Comparison of ENCODE assay signal across 8 cellular contexts in the genomic region with DNA sequence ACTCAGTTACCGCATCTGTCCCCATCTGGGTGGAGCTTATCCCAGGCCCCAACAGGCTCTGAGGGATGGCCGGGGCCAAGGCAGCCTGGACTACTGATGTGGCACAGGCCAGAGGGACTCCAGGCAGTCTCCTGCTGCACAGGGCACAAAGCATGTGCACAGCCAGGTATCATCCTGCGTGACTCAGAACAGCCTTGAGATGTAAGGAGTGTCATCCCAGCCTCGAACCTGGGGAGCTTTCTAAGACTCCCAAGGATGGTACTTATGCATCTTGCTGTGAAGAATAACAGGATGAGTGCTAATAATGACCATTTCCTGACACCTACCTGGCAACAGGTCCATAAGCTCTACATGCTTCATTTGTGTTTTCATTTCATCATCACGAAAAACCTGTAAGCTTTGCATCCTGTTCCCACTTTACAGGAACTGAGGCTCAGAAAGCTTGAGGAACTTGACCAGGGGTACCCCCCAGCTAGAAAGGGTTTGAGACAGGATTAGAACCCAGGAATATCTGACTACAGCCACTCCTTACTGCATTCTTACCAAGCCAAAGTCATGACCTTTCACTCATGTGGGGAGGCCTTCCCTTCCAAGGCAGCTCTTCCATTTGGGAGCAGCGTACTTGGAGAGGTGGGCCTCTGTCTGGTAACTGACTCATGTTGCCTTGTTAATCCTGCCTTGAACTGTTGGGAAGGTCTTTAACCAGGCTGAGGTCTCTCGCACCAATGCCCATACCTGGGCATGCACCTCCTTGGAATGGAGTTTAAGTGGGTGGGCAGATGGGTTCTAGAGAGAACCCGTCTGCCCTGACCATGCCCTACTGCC. TPM values are rescaled to one million over a fixed set of nuclear protein-coding genes. Genes with fewer than 3 reads are reported as not detected.
A peak's percentile ranks its signal among the peaks of the same experiment; 100 is the strongest.
DNase-seq lines count a peak whose midpoint lies in the region; ATAC-seq and TF ChIP-seq lines count a peak whose summit lies in the region.

No MANE protein-coding gene starts in this region.

- no peak overlapping the region; the same call in 1 of the 2 replicates for H3K9ac ChIP-seq in KMS-11

- H3K4me3 ChIP-seq in KMS-11 (IDR thresholded peaks at IDR 0.05; ENCODE audit: insufficient read depth, low read depth, low read length) = no peak overlapping the region
- peak overlapping the region; percentile 79 for H3K4me3 ChIP-seq in coronary artery
- H3K4me3 ChIP-seq in tibial artery = peak overlapping the region in 1 of 2 donors; percentile 68

- H2AFZ ChIP-seq in KMS-11 (ENCODE audit: low read depth) = no peak overlapping the region

- TF ChIP-seq CTCF in KMS-11 (conservative IDR thresholded peaks at IDR 0.05; ENCODE audit: low read depth, low read length) = no peak
- no peak for TF ChIP-seq CTCF in coronary artery (IDR thresholded peaks at IDR 0.05)
- no peak for TF ChIP-seq CTCF in nephron progenitor cell (IDR thresholded peaks at IDR 0.05)
- no peak for TF ChIP-seq CTCF in tibial artery (IDR thresholded peaks at IDR 0.05)

- H3K27me3 Mint-ChIP-seq in nephron progenitor cell (ENCODE audit: low read depth, poor library complexity) = peaks cover 45% of the 10 kb centered on the region

- H3K27ac ChIP-seq in KMS-11 = no peak overlapping the region
- H3K27ac ChIP-seq in coronary artery = no peak overlapping the region
- H3K27ac ChIP-seq in tibial artery = no peak overlapping the region

- ATAC-seq in GM18907 (IDR thresholded peaks at IDR 0.05; ENCODE audit: unreplicated experiment) (peak; percentile 17), HG02884 (IDR thresholded peaks at IDR 0.05; ENCODE audit: unreplicated experiment) (no peak)

- H3K4me1 ChIP-seq in KMS-11 (ENCODE audit: low read depth, poor library complexity, severe bottlenecking) = peaks cover 20% of the 10 kb centered on the region
- peaks cover 0 to 18% (median 11%) of the 10 kb centered on the region in 4 donors for H3K4me1 ChIP-seq in tibial artery

- H3K27me3 ChIP-seq in KMS-11 (ENCODE audit: insufficient read depth, low read depth) (no peaks in the 10 kb centered on the region), tibial artery (no peaks in the 10 kb centered on the region)

- DNase-seq in coronary artery (ENCODE audit: low spot score) (no peak), nephron progenitor cell (no peak), tibial artery (no peak), mucosa of gallbladder (ENCODE audit: low spot score) (no peak), mesenteric fat pad (ENCODE audit: low spot score) (no peak)

- peak overlapping the region; percentile 41 for H3K4me2 ChIP-seq in KMS-11

- peak overlapping the region; percentile 76 for H3K4me3 Mint-ChIP-seq in nephron progenitor cell

- no peaks in the 10 kb centered on the region for H3K9me3 Mint-ChIP-seq in nephron progenitor cell

- peaks cover 42% of the 10 kb centered on the region for H3K79me2 ChIP-seq in KMS-11 (ENCODE audit: insufficient read depth, low read depth)

- H3K36me3 Mint-ChIP-seq in nephron progenitor cell (ENCODE audit: low read depth) = no peaks in the 10 kb centered on the region

- H3K36me3 ChIP-seq in KMS-11 (ENCODE audit: insufficient read depth) (no peaks in the 10 kb centered on the region), tibial artery (no peaks in the 10 kb centered on the region)

- H3K9me3 ChIP-seq in tibial artery = no peaks in the 10 kb centered on the region

- H3K4me1 Mint-ChIP-seq in nephron progenitor cell = no peaks in the 10 kb centered on the region

- no peaks in the 10 kb centered on the region for H4K20me1 ChIP-seq in KMS-11 (ENCODE audit: insufficient read depth)

- H3K27ac Mint-ChIP-seq in nephron progenitor cell = no peak overlapping the region

- intact Hi-C loops in tibial artery (cut with DNase I; ENCODE audit: low total_unique reads) = no loop called here

RNA-seq across cellular contexts. Expression of a gene that starts 1.9 kb away (rescaled TPM):
- total RNA-seq in mucosa of gallbladder (13.6 TPM), mesenteric fat pad (9.4 TPM)

RNA-seq across cellular contexts. Expression of a gene that starts 25.6 kb away (rescaled TPM):
- 133 TPM for total RNA-seq in mucosa of gallbladder
- total RNA-seq in mesenteric fat pad = 60.1 TPM

RNA-seq across cellular contexts. Expression of a gene that starts 35.6 kb away (rescaled TPM):
- total RNA-seq in mucosa of gallbladder (30.5 TPM), mesenteric fat pad (21.3 TPM)

RNA-seq across cellular contexts. Expression of a gene that starts 57.2 kb away (rescaled TPM):
- 17.5 TPM for total RNA-seq in mucosa of gallbladder
- total RNA-seq in mesenteric fat pad = 8.5 TPM
